25 cellular contexts compared by ENCODE assay signal in genomic region chr16:89957214-89957785, GRCh38. TPM values are rescaled to one million over a fixed set of nuclear protein-coding genes. Genes with fewer than 3 reads are reported as not detected.
DNase-seq lines count a peak whose midpoint lies in the region; ATAC-seq and TF ChIP-seq lines count a peak whose summit lies in the region.
"Had no signal": no experiment of that assay in that cellular context is flagged by ENCODE, and none has a peak within 500 bp of the region (broad histone marks: within the 10 kb centered on the region; RNA-seq: fewer than 3 reads in every experiment).

No MANE protein-coding gene starts in this region.

- TF ChIP-seq CTCF in RWPE1 (conservative IDR thresholded peaks at IDR 0.05; ENCODE audit: low read depth) (no peak), thoracic aorta (IDR thresholded peaks at IDR 0.05) (no peak)

- H3K4me1 Mint-ChIP-seq in memory B cell, result peaks cover 36% of the 10 kb centered on the region
- H3K4me1 Mint-ChIP-seq in activated T-cell treated with anti-CD3 and anti-CD28 coated beads, Interleukin-2, amount 50 U/mL, for 24 hours (ENCODE audit: low read depth), result no peaks in the 10 kb centered on the region
- H3K4me1 Mint-ChIP-seq: activated CD4-positive, alpha-beta T cell treated with anti-CD3 and anti-CD28 coated beads, Interleukin-2, amount 10 ng/mL, durations not matched to agents 24 days and 14 days had no signal

- no peaks in the 10 kb centered on the region for H3K4me1 ChIP-seq in thoracic aorta (ENCODE audit: control insufficient read depth in 1 of 2, low read depth in 2 of 2)
- H3K4me1 ChIP-seq: tibial artery had no signal

- peaks cover 2% of the 10 kb centered on the region for H3K9me3 Mint-ChIP-seq in memory B cell
- H3K9me3 Mint-ChIP-seq in activated T-cell treated with anti-CD3 and anti-CD28 coated beads, Interleukin-2, amount 50 U/mL, for 24 hours, result no peaks in the 10 kb centered on the region
- H3K9me3 Mint-ChIP-seq in activated naive CD4-positive, alpha-beta T cell treated with anti-CD3 and anti-CD28 coated beads, Interleukin-2, amount 50 U/mL, for 72 hours, result no peaks in the 10 kb centered on the region
- H3K9me3 Mint-ChIP-seq: activated CD4-positive, alpha-beta T cell treated with anti-CD3 and anti-CD28 coated beads, Interleukin-2, amount 10 ng/mL, durations not matched to agents 24 days and 14 days; activated naive CD4-positive, alpha-beta T cell treated with anti-CD3 and anti-CD28 coated beads for 36 hours; T-helper 2 cell treated with Interferon-gamma antibody and Interleukin-4, amounts not matched to agents 5 μg/mL and 100 μg/mL, for 36 hours had no signal

- DNase-seq in NOMO-1 (lab: John Stamatoyannopoulos, UW; ENCODE audit: unreplicated experiment in 2 of 2) (peak; percentile 46 to 62), NOMO-1 treated with dmso at 0.1 percent for 144 hours (lab: John Stamatoyannopoulos, UW; ENCODE audit: unreplicated experiment) (no peak), RWPE1 (ENCODE audit: low spot score) (no peak), memory B cell (ENCODE audit: low spot score in 2 of 2) (no peak), thoracic aorta (ENCODE audit: low spot score) (no peak)
- no peak for DNase-seq in activated T-cell treated with anti-CD3 and anti-CD28 coated beads, Interleukin-2, amount 50 U/mL, for 24 hours
- DNase-seq in activated naive CD4-positive, alpha-beta T cell treated with anti-CD3 and anti-CD28 coated beads, Interleukin-2, amount 50 U/mL, for 72 hours (ENCODE audit: low spot score in 2 of 2), result no peak
- DNase-seq: activated CD8-positive, alpha-beta memory T cell treated with anti-CD3 and anti-CD28 coated beads, Interleukin-2, amount 10 ng/mL, durations not matched to agents 7 days and 5 days; activated naive CD4-positive, alpha-beta T cell treated with anti-CD3 and anti-CD28 coated beads for 36 hours; KG1; NCI-H1694; NCI-H2171; NCI-H510A treated with DMSO at 0.1 percent for 48 hours; NK-92 treated with Interleukin-12 subunit alpha and Interleukin-12 subunit beta, amount 100 ng/mL, for 24 hours; occipital lobe; RPMI8226; stimulated activated CD4-positive, alpha-beta T cell treated with anti-CD3 and anti-CD28 coated beads, Interleukin-4, amount 100 ng/mL, for 24 hours; stimulated activated naive CD4-positive, alpha-beta T cell had no signal

- H3K27ac Mint-ChIP-seq in memory B cell, result peak overlapping the region; percentile 20
- H3K27ac Mint-ChIP-seq in activated T-cell treated with anti-CD3 and anti-CD28 coated beads, Interleukin-2, amount 50 U/mL, for 24 hours, result no peak overlapping the region
- peak overlapping the region in 1 of 2 donors; percentile 72 for H3K27ac Mint-ChIP-seq in activated naive CD4-positive, alpha-beta T cell treated with anti-CD3 and anti-CD28 coated beads, Interleukin-2, amount 50 U/mL, for 72 hours
- H3K27ac Mint-ChIP-seq: activated CD4-positive, alpha-beta T cell treated with anti-CD3 and anti-CD28 coated beads, Interleukin-2, amount 10 ng/mL, durations not matched to agents 24 days and 14 days; activated CD8-positive, alpha-beta memory T cell treated with anti-CD3 and anti-CD28 coated beads, Interleukin-2, amount 10 ng/mL, durations not matched to agents 7 days and 5 days; activated naive CD4-positive, alpha-beta T cell treated with anti-CD3 and anti-CD28 coated beads for 36 hours; T-helper 2 cell treated with Interferon-gamma antibody and Interleukin-4, amounts not matched to agents 5 μg/mL and 100 μg/mL, for 36 hours had no signal

- ATAC-seq in memory B cell (ENCODE audit: low read depth) (no peak), thoracic aorta (ENCODE audit: insufficient number of reproducible peaks, low FRiP score, low read depth) (no peak), HG02759 (IDR thresholded peaks at IDR 0.05; ENCODE audit: unreplicated experiment) (no peak)
- no peak for ATAC-seq in activated naive CD4-positive, alpha-beta T cell treated with anti-CD3 and anti-CD28 coated beads, Interleukin-2, amount 50 U/mL, for 72 hours
- ATAC-seq: activated CD8-positive, alpha-beta memory T cell treated with anti-CD3 and anti-CD28 coated beads, Interleukin-2, amount 10 ng/mL, durations not matched to agents 7 days and 5 days had no signal

- H3K27me3 Mint-ChIP-seq in memory B cell, result no peaks in the 10 kb centered on the region
- no peaks in the 10 kb centered on the region for H3K27me3 Mint-ChIP-seq in activated T-cell treated with anti-CD3 and anti-CD28 coated beads, Interleukin-2, amount 50 U/mL, for 24 hours
- H3K27me3 Mint-ChIP-seq: activated CD4-positive, alpha-beta T cell treated with anti-CD3 and anti-CD28 coated beads, Interleukin-2, amount 10 ng/mL, durations not matched to agents 24 days and 14 days; activated CD8-positive, alpha-beta memory T cell treated with anti-CD3 and anti-CD28 coated beads, Interleukin-2, amount 10 ng/mL, durations not matched to agents 7 days and 5 days had no signal

- CTCF ChIA-PET in RWPE1 (lab: Yijun Ruan, JAX), result no interaction called here

- H3K9me3 ChIP-seq in thoracic aorta, result no peaks in the 10 kb centered on the region
- H3K9me3 ChIP-seq: SK-N-SH, tibial artery had no signal

- H3K4me3 Mint-ChIP-seq in memory B cell, result peak overlapping the region; percentile 43
- no peak overlapping the region for H3K4me3 Mint-ChIP-seq in activated T-cell treated with anti-CD3 and anti-CD28 coated beads, Interleukin-2, amount 50 U/mL, for 24 hours
- H3K4me3 Mint-ChIP-seq: activated CD4-positive, alpha-beta T cell treated with anti-CD3 and anti-CD28 coated beads, Interleukin-2, amount 10 ng/mL, durations not matched to agents 24 days and 14 days; activated CD8-positive, alpha-beta memory T cell treated with anti-CD3 and anti-CD28 coated beads, Interleukin-2, amount 10 ng/mL, durations not matched to agents 7 days and 5 days; activated naive CD4-positive, alpha-beta T cell treated with anti-CD3 and anti-CD28 coated beads for 36 hours; T-helper 2 cell treated with Interferon-gamma antibody and Interleukin-4, amounts not matched to agents 5 μg/mL and 100 μg/mL, for 36 hours had no signal

- H3K27ac ChIP-seq in RWPE1 (peak overlapping the region; percentile 9), thoracic aorta (no peak overlapping the region)
- H3K27ac ChIP-seq: cardiac muscle cell, tibial artery had no signal

- POLR2A ChIA-PET in RWPE1 (lab: Yijun Ruan, JAX; ENCODE audit: low non-redundant PET), result no interaction called here

- peaks cover 18% of the 10 kb centered on the region for H3K36me3 Mint-ChIP-seq in memory B cell
- H3K36me3 Mint-ChIP-seq in activated T-cell treated with anti-CD3 and anti-CD28 coated beads, Interleukin-2, amount 50 U/mL, for 24 hours (ENCODE audit: low read depth), result peaks cover 54% of the 10 kb centered on the region
- H3K36me3 Mint-ChIP-seq in activated naive CD4-positive, alpha-beta T cell treated with anti-CD3 and anti-CD28 coated beads, Interleukin-2, amount 50 U/mL, for 72 hours, result peaks cover 0 to 9% of the 10 kb centered on the region in 2 donors

- H3K27me3 ChIP-seq in thoracic aorta (replicated peaks; ENCODE audit: insufficient read depth), result no peaks in the 10 kb centered on the region
- H3K27me3 ChIP-seq: cardiac muscle cell, tibial artery had no signal

- H3K4me3 ChIP-seq in thoracic aorta, result peak overlapping the region; percentile 31
- H3K4me3 ChIP-seq: cardiac muscle cell, smooth muscle cell, tibial artery had no signal

- H3K36me3 ChIP-seq in thoracic aorta, result peaks cover 22% of the 10 kb centered on the region

RNA-seq across cellular contexts. Expression of gene DEF8, which starts 8.7 kb away (rescaled TPM):
- total RNA-seq in thoracic aorta, result 100 to 1,000 TPM in 1 of 2 donors, 10 to 100 TPM in 1; 77.8 to 185 TPM
- total RNA-seq in activated naive CD4-positive, alpha-beta T cell treated with anti-CD3 and anti-CD28 coated beads, Interleukin-2, amount 50 U/mL, for 72 hours, result 10 to 100 TPM in 1 of 2 donors, 1 to 10 TPM in 1; 5.1 to 22.8 TPM

RNA-seq across cellular contexts. Expression of gene TUBB3, which starts 34.2 kb away (rescaled TPM):
- 10 to 100 TPM in 1 of 2 donors, 1 to 10 TPM in 1; 4.2 to 18.0 TPM for total RNA-seq in thoracic aorta
- total RNA-seq in activated naive CD4-positive, alpha-beta T cell treated with anti-CD3 and anti-CD28 coated beads, Interleukin-2, amount 50 U/mL, for 72 hours, result 10 to 100 TPM in 1 of 2 donors, not detected in 1; 10.2 TPM

RNA-seq across cellular contexts. Expression of gene MC1R, which starts 38.6 kb away (rescaled TPM):
- 10 to 100 TPM; 13.1 to 19.3 TPM for total RNA-seq in thoracic aorta
- total RNA-seq in activated naive CD4-positive, alpha-beta T cell treated with anti-CD3 and anti-CD28 coated beads, Interleukin-2, amount 50 U/mL, for 72 hours, result 1 to 10 TPM; 4.6 to 5.1 TPM

Comparison
In these comparisons a context has a peak if more than half of its experiments do, and no peak if none do; other contexts are left out.
1. DNase-seq: peak in NOMO-1 (2 of 2); none in NOMO-1 treated with dmso at 0.1 percent for 144 hours (single experiment), RWPE1 (single experiment), memory B cell (0 of 2), thoracic aorta (single experiment), activated T-cell treated with anti-CD3 and anti-CD28 coated beads, Interleukin-2, amount 50 U/mL, for 24 hours (single experiment) and activated naive CD4-positive, alpha-beta T cell treated with anti-CD3 and anti-CD28 coated beads, Interleukin-2, amount 50 U/mL, for 72 hours (0 of 2).